Comparison of ENCODE assay signal across 1 cellular context in the genomic region with DNA sequence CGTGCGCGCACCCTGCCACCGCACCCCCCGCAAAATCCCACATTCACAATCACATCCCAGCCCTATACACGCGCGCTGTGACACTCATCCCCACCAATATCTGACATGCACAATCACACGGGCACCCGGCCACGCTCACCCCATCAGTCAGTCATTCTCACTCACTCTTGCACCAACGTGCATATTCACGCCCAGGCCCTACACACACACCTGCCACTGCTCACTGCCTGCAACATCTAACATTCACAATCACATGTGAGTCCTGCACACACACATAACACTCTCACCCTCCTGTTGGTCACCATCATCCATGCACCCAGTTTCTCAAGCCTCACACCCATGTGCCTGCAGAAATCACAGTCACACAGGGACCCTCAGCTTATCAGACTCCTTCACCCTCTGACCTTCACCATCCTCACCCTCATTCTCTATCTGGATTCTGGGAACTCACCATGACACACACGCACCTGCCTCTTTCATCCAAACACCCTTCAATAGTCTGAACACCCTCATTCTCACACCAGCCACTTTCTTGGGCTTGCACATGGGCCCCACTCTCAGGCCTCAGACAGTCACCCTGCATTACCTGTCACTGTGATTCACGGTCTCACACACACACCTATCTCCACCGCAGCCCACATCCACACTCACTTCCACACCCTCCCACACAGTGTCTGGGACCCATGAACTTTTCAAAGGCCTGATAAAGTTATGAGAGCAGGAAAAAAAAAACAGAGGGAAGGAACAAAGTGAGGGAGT.
TF ChIP-seq lines count a peak whose summit lies in the region.

No MANE protein-coding gene starts in this region.

TF ChIP-seq in H1, 55 proteins besides CTCF, POLR2A, EP300 and RAD21 (continued from another document):
- TF ChIP-seq SIN3A (conservative IDR thresholded peaks at IDR 0.05 in 1 of 2, IDR thresholded peaks at IDR 0.05 in 1 of 2; ENCODE audit: low read depth in 1 of 2, low read length in 2 of 2) (no peak; a peak in 1 of 4 replicates), CTBP2 (IDR thresholded peaks at IDR 0.05; ENCODE audit: borderline replicate concordance, insufficient read depth, insufficient read length, low read length) (no peak)
